Comparison of ENCODE assay signal across 1 cellular context in the genomic region with DNA sequence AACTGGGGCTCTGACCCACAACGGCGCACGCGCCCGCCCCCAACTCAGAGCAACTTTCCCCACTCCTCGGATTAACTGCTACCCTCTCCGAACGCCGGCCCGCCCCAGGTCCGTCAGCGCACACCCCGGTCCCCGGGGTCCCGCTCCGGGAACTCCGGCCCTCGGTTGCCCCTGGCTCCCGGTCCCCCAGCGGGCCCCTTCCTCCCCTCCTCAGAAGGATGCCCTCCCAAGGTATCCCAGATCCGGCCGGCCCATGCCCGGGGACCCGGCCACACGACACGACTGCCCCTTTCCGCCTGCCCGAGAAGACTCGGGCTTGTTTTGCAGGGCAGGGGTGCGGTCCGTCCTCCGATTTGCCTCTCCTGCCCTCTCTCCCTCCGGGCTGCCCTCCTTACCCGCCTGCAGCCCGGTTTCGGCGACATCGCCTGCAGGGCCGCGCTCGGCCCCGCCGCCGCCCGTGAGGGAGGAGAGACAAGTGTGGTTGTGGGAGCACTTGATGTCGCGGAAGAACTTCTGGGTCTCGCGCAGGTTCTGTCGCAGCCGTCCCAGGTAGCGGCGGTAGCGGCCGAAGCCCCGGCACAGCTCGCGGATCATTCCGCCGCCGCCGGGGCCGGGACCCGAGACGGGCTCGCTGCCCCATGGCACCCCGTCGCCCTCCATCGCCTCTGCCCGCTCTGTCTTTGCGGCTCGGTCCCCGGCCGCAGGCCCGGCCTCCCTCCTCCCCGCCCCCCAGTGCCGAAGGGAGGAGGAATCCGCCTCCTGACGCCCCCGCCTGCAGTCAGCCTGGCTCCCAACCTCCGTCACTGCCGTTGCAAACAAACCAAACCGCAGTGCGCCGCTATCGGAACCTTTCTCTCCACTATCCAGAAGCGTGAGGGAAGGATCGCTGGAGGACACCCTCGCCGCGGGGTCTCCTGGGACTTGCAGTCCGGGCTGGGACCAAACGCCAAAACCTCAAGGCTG.
TF ChIP-seq lines count a peak whose summit lies in the region.

A gene with protein sequence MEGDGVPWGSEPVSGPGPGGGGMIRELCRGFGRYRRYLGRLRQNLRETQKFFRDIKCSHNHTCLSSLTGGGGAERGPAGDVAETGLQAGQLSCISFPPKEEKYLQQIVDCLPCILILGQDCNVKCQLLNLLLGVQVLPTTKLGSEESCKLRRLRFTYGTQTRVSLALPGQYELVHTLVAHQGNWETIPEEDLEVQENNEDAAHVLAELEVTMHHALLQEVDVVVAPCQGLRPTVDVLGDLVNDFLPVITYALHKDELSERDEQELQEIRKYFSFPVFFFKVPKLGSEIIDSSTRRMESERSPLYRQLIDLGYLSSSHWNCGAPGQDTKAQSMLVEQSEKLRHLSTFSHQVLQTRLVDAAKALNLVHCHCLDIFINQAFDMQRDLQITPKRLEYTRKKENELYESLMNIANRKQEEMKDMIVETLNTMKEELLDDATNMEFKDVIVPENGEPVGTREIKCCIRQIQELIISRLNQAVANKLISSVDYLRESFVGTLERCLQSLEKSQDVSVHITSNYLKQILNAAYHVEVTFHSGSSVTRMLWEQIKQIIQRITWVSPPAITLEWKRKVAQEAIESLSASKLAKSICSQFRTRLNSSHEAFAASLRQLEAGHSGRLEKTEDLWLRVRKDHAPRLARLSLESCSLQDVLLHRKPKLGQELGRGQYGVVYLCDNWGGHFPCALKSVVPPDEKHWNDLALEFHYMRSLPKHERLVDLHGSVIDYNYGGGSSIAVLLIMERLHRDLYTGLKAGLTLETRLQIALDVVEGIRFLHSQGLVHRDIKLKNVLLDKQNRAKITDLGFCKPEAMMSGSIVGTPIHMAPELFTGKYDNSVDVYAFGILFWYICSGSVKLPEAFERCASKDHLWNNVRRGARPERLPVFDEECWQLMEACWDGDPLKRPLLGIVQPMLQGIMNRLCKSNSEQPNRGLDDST (minus strand): TSS at position 827 of the 963 bp plus-strand sequence. CDS start 167 bp downstream, at position 660.

TF ChIP-seq in H1, 55 proteins besides CTCF, POLR2A, EP300 and RAD21 (continued from another document):
- TF ChIP-seq, protein P1, sequence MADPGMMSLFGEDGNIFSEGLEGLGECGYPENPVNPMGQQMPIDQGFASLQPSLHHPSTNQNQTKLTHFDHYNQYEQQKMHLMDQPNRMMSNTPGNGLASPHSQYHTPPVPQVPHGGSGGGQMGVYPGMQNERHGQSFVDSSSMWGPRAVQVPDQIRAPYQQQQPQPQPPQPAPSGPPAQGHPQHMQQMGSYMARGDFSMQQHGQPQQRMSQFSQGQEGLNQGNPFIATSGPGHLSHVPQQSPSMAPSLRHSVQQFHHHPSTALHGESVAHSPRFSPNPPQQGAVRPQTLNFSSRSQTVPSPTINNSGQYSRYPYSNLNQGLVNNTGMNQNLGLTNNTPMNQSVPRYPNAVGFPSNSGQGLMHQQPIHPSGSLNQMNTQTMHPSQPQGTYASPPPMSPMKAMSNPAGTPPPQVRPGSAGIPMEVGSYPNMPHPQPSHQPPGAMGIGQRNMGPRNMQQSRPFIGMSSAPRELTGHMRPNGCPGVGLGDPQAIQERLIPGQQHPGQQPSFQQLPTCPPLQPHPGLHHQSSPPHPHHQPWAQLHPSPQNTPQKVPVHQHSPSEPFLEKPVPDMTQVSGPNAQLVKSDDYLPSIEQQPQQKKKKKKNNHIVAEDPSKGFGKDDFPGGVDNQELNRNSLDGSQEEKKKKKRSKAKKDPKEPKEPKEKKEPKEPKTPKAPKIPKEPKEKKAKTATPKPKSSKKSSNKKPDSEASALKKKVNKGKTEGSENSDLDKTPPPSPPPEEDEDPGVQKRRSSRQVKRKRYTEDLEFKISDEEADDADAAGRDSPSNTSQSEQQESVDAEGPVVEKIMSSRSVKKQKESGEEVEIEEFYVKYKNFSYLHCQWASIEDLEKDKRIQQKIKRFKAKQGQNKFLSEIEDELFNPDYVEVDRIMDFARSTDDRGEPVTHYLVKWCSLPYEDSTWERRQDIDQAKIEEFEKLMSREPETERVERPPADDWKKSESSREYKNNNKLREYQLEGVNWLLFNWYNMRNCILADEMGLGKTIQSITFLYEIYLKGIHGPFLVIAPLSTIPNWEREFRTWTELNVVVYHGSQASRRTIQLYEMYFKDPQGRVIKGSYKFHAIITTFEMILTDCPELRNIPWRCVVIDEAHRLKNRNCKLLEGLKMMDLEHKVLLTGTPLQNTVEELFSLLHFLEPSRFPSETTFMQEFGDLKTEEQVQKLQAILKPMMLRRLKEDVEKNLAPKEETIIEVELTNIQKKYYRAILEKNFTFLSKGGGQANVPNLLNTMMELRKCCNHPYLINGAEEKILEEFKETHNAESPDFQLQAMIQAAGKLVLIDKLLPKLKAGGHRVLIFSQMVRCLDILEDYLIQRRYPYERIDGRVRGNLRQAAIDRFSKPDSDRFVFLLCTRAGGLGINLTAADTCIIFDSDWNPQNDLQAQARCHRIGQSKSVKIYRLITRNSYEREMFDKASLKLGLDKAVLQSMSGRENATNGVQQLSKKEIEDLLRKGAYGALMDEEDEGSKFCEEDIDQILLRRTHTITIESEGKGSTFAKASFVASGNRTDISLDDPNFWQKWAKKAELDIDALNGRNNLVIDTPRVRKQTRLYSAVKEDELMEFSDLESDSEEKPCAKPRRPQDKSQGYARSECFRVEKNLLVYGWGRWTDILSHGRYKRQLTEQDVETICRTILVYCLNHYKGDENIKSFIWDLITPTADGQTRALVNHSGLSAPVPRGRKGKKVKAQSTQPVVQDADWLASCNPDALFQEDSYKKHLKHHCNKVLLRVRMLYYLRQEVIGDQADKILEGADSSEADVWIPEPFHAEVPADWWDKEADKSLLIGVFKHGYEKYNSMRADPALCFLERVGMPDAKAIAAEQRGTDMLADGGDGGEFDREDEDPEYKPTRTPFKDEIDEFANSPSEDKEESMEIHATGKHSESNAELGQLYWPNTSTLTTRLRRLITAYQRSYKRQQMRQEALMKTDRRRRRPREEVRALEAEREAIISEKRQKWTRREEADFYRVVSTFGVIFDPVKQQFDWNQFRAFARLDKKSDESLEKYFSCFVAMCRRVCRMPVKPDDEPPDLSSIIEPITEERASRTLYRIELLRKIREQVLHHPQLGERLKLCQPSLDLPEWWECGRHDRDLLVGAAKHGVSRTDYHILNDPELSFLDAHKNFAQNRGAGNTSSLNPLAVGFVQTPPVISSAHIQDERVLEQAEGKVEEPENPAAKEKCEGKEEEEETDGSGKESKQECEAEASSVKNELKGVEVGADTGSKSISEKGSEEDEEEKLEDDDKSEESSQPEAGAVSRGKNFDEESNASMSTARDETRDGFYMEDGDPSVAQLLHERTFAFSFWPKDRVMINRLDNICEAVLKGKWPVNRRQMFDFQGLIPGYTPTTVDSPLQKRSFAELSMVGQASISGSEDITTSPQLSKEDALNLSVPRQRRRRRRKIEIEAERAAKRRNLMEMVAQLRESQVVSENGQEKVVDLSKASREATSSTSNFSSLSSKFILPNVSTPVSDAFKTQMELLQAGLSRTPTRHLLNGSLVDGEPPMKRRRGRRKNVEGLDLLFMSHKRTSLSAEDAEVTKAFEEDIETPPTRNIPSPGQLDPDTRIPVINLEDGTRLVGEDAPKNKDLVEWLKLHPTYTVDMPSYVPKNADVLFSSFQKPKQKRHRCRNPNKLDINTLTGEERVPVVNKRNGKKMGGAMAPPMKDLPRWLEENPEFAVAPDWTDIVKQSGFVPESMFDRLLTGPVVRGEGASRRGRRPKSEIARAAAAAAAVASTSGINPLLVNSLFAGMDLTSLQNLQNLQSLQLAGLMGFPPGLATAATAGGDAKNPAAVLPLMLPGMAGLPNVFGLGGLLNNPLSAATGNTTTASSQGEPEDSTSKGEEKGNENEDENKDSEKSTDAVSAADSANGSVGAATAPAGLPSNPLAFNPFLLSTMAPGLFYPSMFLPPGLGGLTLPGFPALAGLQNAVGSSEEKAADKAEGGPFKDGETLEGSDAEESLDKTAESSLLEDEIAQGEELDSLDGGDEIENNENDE (IDR thresholded peaks at IDR 0.05; ENCODE audit: insufficient replicate concordance, low read length), result no peak
- peak; percentile 99 for TF ChIP-seq ASH2L (IDR thresholded peaks at IDR 0.05; ENCODE audit: low read length)
- TF ChIP-seq ZNF274 (IDR thresholded peaks at IDR 0.05; ENCODE audit: borderline replicate concordance, extremely low read depth, low read length), result no peak
- peak; percentile 86; the same call in 1 of the 2 replicates for TF ChIP-seq GABPA (IDR thresholded peaks at IDR 0.05; ENCODE audit: borderline replicate concordance, insufficient read depth, low read length)
- TF ChIP-seq KDM5A (IDR thresholded peaks at IDR 0.05; ENCODE audit: low read length), result peak; percentile 60
- TF ChIP-seq KDM4A (IDR thresholded peaks at IDR 0.05; ENCODE audit: low read depth, low read length, severe bottlenecking), result peak; percentile 81
- 0 out of 2 replicates have a peak, but pooled peaks have one; percentile 38 for TF ChIP-seq SRF (IDR thresholded peaks at IDR 0.05; ENCODE audit: low read depth, low read length)
- TF ChIP-seq NANOG (IDR thresholded peaks at IDR 0.05; ENCODE audit: insufficient read depth, low read depth, low read length, poor library complexity, severe bottlenecking), result no peak
- no peak for TF ChIP-seq GTF2F1 (IDR thresholded peaks at IDR 0.05; ENCODE audit: borderline replicate concordance, low read depth, low read length)
- TF ChIP-seq RBBP5 (IDR thresholded peaks at IDR 0.05; ENCODE audit: borderline replicate concordance, low read depth, low read length), result peak; percentile 79; the same call in 1 of the 2 replicates
- no peak for TF ChIP-seq SP2 (IDR thresholded peaks at IDR 0.05; ENCODE audit: low read length)
- TF ChIP-seq BRCA1 (IDR thresholded peaks at IDR 0.05; ENCODE audit: low read depth, low read length), result no peak
- TF ChIP-seq SIN3A (conservative IDR thresholded peaks at IDR 0.05 in 1 of 2, IDR thresholded peaks at IDR 0.05 in 1 of 2; ENCODE audit: low read depth in 1 of 2, low read length in 2 of 2), result peak; percentile 68 to 86; a peak in 2 of 4 replicates
- TF ChIP-seq HDAC6 (IDR thresholded peaks at IDR 0.05; ENCODE audit: low read depth, low read length), result no peak
